In the genomic region with DNA sequence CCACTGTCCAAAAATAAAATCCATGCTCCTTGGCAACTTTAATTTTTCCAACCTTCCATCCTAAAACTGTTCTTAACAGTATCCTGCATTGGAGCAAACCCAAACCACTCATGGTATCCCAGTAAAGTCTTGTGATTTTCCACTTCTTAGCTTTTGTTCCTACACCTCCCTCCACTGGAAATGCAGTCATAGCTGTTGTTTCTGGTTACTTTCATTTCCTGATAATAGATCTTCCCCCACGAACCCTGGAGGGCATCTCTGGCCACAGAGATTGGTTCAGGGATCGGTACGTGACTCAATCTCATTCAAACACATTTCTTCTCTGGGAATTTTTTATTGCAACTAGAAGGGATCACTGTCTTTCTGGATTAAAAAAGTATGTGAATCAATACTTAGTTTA, we compare ENCODE assay signal across 1 cellular context.
TF ChIP-seq lines count a peak whose summit lies in the region.

No MANE protein-coding gene starts in this region.

TF ChIP-seq in GM12878, 131 proteins besides CTCF, POLR2A, EP300 and RAD21 (continued from another document):
- TF ChIP-seq, protein P1, sequence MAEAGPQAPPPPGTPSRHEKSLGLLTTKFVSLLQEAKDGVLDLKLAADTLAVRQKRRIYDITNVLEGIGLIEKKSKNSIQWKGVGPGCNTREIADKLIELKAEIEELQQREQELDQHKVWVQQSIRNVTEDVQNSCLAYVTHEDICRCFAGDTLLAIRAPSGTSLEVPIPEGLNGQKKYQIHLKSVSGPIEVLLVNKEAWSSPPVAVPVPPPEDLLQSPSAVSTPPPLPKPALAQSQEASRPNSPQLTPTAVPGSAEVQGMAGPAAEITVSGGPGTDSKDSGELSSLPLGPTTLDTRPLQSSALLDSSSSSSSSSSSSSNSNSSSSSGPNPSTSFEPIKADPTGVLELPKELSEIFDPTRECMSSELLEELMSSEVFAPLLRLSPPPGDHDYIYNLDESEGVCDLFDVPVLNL (IDR thresholded peaks at IDR 0.05; ENCODE audit: low read depth, low read length) = no peak
- TF ChIP-seq BACH1 (IDR thresholded peaks at IDR 0.05; ENCODE audit: borderline replicate concordance) = no peak
- peak; percentile 52; the same call in 1 of the 2 replicates for TF ChIP-seq SPI1 (IDR thresholded peaks at IDR 0.05; ENCODE audit: borderline replicate concordance, insufficient read depth, low read depth, low read length)
- TF ChIP-seq CBX3 (IDR thresholded peaks at IDR 0.05; ENCODE audit: borderline replicate concordance, low read depth) = no peak
- TF ChIP-seq, protein P2, sequence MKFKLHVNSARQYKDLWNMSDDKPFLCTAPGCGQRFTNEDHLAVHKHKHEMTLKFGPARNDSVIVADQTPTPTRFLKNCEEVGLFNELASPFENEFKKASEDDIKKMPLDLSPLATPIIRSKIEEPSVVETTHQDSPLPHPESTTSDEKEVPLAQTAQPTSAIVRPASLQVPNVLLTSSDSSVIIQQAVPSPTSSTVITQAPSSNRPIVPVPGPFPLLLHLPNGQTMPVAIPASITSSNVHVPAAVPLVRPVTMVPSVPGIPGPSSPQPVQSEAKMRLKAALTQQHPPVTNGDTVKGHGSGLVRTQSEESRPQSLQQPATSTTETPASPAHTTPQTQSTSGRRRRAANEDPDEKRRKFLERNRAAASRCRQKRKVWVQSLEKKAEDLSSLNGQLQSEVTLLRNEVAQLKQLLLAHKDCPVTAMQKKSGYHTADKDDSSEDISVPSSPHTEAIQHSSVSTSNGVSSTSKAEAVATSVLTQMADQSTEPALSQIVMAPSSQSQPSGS (IDR thresholded peaks at IDR 0.05; ENCODE audit: low read length) = no peak
- TF ChIP-seq STAT1 (conservative IDR thresholded peaks at IDR 0.05) = no peak
- 0 out of 2 replicates have a peak, but pooled peaks have one; percentile 22 for TF ChIP-seq RUNX3 (IDR thresholded peaks at IDR 0.05; ENCODE audit: low read length)
- TF ChIP-seq SUZ12 (IDR thresholded peaks at IDR 0.05; ENCODE audit: unreplicated experiment) = no peak
- no peak for TF ChIP-seq CBFB (IDR thresholded peaks at IDR 0.05; ENCODE audit: low read depth)
- no peak for TF ChIP-seq GATAD2B (conservative IDR thresholded peaks at IDR 0.05; ENCODE audit: low read depth)
- no peak for TF ChIP-seq SMAD5 (IDR thresholded peaks at IDR 0.05; ENCODE audit: low read depth)
- TF ChIP-seq, protein P3, sequence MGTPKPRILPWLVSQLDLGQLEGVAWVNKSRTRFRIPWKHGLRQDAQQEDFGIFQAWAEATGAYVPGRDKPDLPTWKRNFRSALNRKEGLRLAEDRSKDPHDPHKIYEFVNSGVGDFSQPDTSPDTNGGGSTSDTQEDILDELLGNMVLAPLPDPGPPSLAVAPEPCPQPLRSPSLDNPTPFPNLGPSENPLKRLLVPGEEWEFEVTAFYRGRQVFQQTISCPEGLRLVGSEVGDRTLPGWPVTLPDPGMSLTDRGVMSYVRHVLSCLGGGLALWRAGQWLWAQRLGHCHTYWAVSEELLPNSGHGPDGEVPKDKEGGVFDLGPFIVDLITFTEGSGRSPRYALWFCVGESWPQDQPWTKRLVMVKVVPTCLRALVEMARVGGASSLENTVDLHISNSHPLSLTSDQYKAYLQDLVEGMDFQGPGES (IDR thresholded peaks at IDR 0.05) = no peak
- no peak for TF ChIP-seq RCOR1 (conservative IDR thresholded peaks at IDR 0.05; ENCODE audit: low read depth, low read length)
